In genomic region chr19:41875973-41876372, GRCh38 we compare ENCODE assay signal across 1 cellular context.
TF ChIP-seq lines count a peak whose summit lies in the region.

No MANE protein-coding gene starts in this region.

TF ChIP-seq in K562, 482 proteins besides CTCF, POLR2A, EP300 and RAD21:
- peak; percentile 9 to 53; a peak in 3 of 4 replicates for TF ChIP-seq KDM1A (IDR thresholded peaks at IDR 0.05)
- peak; percentile 97 for TF ChIP-seq ZNF121 (CRISPR knock-in tag; conservative IDR thresholded peaks at IDR 0.05)
- TF ChIP-seq BCOR (IDR thresholded peaks at IDR 0.05), result peak; percentile 87
- 0 out of 2 replicates have a peak, but pooled peaks have one; percentile 31 for TF ChIP-seq HDAC2 (IDR thresholded peaks at IDR 0.05)
- peak; percentile 17 for TF ChIP-seq RBM25 (IDR thresholded peaks at IDR 0.05; ENCODE audit: low read depth, low read length, severe bottlenecking)
